Comparison of ENCODE assay signal across 8 cellular contexts in the genomic region with DNA sequence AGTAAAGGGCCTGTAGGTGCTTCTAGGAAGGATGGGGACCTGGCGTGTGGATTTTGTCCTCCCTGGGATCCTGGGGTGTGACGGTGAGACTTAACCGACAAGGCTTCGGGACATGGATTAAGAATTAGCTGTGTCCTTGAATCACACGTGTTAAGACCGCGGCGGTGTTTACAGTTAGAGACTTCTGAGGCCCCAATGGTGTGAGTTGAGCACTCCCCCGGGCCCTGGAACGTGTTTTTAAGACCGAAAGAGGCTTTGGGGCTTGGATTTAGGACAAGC.
A peak's percentile ranks its signal among the peaks of the same experiment; 100 is the strongest.
DNase-seq lines count a peak whose midpoint lies in the region; ATAC-seq and TF ChIP-seq lines count a peak whose summit lies in the region.

No MANE protein-coding gene starts in this region.

- no peaks in the 10 kb centered on the region for H3K27me3 ChIP-seq in ACC112 (ENCODE audit: insufficient read depth, low read length)
- H3K27me3 ChIP-seq in mucosa of rectum (ENCODE audit: control insufficient read depth in 2 of 2, insufficient read depth in 2 of 2, low read length in 2 of 2) = no peaks in the 10 kb centered on the region

- in situ Hi-C loops in GM13977 (cut with MboI; ENCODE audit: low pct_unique_long_range_greater_than_20kb, low sequenced_read_pairs, unreplicated experiment) = no loop called here

- peak overlapping the region; percentile 3 for H2AFZ ChIP-seq in ACC112 (ENCODE audit: low read length, unreplicated experiment)

- no peaks in the 10 kb centered on the region for H3K79me2 ChIP-seq in ACC112 (ENCODE audit: control insufficient read depth, insufficient read depth, low read length, unreplicated experiment)

- H3K4me1 Mint-ChIP-seq in central memory CD8-positive, alpha-beta T cell = peaks cover 39% of the 10 kb centered on the region

- no peak for DNase-seq in HFF-Myc (ENCODE audit: extremely low read depth, low read depth)
- DNase-seq in central memory CD8-positive, alpha-beta T cell (ENCODE audit: low spot score in 2 of 2) = peak in 1 of 2 donors; percentile 25
- DNase-seq in NCI-H2107 treated with DMSO at 0.1 percent for 48 hours (lab: John Stamatoyannopoulos, UW; ENCODE audit: unreplicated experiment) = no peak
- DNase-seq in NCI-H2196 (lab: John Stamatoyannopoulos, UW; ENCODE audit: unreplicated experiment) = no peak
- DNase-seq in GM13977 (ENCODE audit: low spot score) = no peak

- TF ChIP-seq CTCF in HFF-Myc (IDR thresholded peaks at IDR 0.05; ENCODE audit: low read depth, low read length, missing control alignments) = no peak
- no peak for TF ChIP-seq CTCF in GM13977 (IDR thresholded peaks at IDR 0.05; ENCODE audit: extremely low read depth, insufficient read depth, missing control alignments)

- H3K4me3 ChIP-seq in ACC112 (ENCODE audit: low read depth, low read length) (peak overlapping the region; percentile 87), HFF-Myc (replicated peaks; ENCODE audit: low read depth, low read length) (peak overlapping the region; percentile 55), mucosa of rectum (ENCODE audit: low read length in 2 of 2) (peak overlapping the region; percentile 89 to 94)

- H3K27ac ChIP-seq in ACC112 (ENCODE audit: low read depth, low read length) (no peak overlapping the region), mucosa of rectum (ENCODE audit: low read depth in 2 of 2, low read length in 2 of 2) (peak overlapping the region; percentile 88 to 89)

- no peaks in the 10 kb centered on the region for H3K36me3 ChIP-seq in ACC112 (ENCODE audit: insufficient read depth, low read length)
- H3K36me3 ChIP-seq in mucosa of rectum (ENCODE audit: control insufficient read depth in 2 of 2, insufficient read depth in 2 of 2, low read length in 2 of 2) = no peaks in the 10 kb centered on the region

- H3K36me3 Mint-ChIP-seq in central memory CD8-positive, alpha-beta T cell (ENCODE audit: insufficient read depth) = peaks cover 11% of the 10 kb centered on the region

- peak overlapping the region; percentile 32 to 59 for H3K9ac ChIP-seq in mucosa of rectum (ENCODE audit: low read depth in 1 of 2, low read length in 2 of 2)

- ATAC-seq in central memory CD8-positive, alpha-beta T cell (replicated peaks; ENCODE audit: extremely low read depth, poor library complexity, severe bottlenecking) = no peak
- ATAC-seq in GM18520 (IDR thresholded peaks at IDR 0.05; ENCODE audit: unreplicated experiment) = no peak

- H3K27ac Mint-ChIP-seq in central memory CD8-positive, alpha-beta T cell (ENCODE audit: low read depth) = peak overlapping the region; percentile 86

- no peaks in the 10 kb centered on the region for H3K27me3 Mint-ChIP-seq in central memory CD8-positive, alpha-beta T cell

- no peaks in the 10 kb centered on the region for H3K9me3 ChIP-seq in mucosa of rectum (ENCODE audit: control insufficient read depth in 2 of 2, low read length in 2 of 2)

- H3K4me3 Mint-ChIP-seq in central memory CD8-positive, alpha-beta T cell = peak overlapping the region; percentile 91

- H3K4me1 ChIP-seq in ACC112 (ENCODE audit: control insufficient read depth, insufficient read depth, low read length, unreplicated experiment) (peaks cover 8% of the 10 kb centered on the region), mucosa of rectum (ENCODE audit: control insufficient read depth in 2 of 2, insufficient read depth in 2 of 2, low read length in 2 of 2) (peaks cover 3 to 13% of the 10 kb centered on the region in 2 donors)

- no peaks in the 10 kb centered on the region for H3K9me3 Mint-ChIP-seq in central memory CD8-positive, alpha-beta T cell
